Comparison of ENCODE assay signal across 1 cellular context in the genomic region with DNA sequence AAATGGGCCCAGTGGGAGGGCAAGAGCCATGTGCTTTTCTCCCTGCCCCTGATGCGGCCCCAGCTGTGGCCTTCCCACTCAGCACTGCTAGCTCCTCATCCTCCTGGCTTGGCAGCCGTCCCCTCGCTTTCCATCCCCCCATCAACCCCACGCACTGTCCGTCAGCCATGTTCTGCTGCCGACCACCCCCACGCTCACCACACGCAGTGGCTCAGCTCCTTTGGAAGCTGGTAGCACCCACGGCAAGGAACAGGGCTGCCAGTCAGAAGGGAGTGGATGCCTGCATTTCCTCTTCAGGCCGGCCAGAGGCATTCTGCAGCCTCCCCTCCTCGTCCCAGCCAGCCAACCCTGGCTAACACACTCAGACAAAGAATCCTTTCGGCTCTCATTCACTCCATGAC.
TF ChIP-seq lines count a peak whose summit lies in the region.

No MANE protein-coding gene starts in this region.

TF ChIP-seq in IMR-90, 13 proteins besides CTCF, POLR2A, EP300 and RAD21 (continued from another document):
- TF ChIP-seq, protein P1, sequence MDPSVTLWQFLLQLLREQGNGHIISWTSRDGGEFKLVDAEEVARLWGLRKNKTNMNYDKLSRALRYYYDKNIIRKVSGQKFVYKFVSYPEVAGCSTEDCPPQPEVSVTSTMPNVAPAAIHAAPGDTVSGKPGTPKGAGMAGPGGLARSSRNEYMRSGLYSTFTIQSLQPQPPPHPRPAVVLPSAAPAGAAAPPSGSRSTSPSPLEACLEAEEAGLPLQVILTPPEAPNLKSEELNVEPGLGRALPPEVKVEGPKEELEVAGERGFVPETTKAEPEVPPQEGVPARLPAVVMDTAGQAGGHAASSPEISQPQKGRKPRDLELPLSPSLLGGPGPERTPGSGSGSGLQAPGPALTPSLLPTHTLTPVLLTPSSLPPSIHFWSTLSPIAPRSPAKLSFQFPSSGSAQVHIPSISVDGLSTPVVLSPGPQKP (IDR thresholded peaks at IDR 0.05; ENCODE audit: borderline replicate concordance, low read depth, low read length), result no peak
- TF ChIP-seq MXI1 (IDR thresholded peaks at IDR 0.05; ENCODE audit: borderline replicate concordance, low read depth, low read length), result no peak
- no peak for TF ChIP-seq MAFK (IDR thresholded peaks at IDR 0.05; ENCODE audit: low read depth, low read length)
- TF ChIP-seq, protein P2, sequence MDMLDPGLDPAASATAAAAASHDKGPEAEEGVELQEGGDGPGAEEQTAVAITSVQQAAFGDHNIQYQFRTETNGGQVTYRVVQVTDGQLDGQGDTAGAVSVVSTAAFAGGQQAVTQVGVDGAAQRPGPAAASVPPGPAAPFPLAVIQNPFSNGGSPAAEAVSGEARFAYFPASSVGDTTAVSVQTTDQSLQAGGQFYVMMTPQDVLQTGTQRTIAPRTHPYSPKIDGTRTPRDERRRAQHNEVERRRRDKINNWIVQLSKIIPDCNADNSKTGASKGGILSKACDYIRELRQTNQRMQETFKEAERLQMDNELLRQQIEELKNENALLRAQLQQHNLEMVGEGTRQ (IDR thresholded peaks at IDR 0.05; ENCODE audit: low read depth, low read length), result no peak
- no peak for TF ChIP-seq RFX5 (IDR thresholded peaks at IDR 0.05; ENCODE audit: low read depth, low read length)
- no peak for TF ChIP-seq NFE2L2 (IDR thresholded peaks at IDR 0.05; ENCODE audit: low read depth, low read length)
- no peak for TF ChIP-seq RCOR1 (IDR thresholded peaks at IDR 0.05; ENCODE audit: insufficient replicate concordance, low read length)
- no peak for TF ChIP-seq CHD1 (IDR thresholded peaks at IDR 0.05; ENCODE audit: low read depth, low read length)
- TF ChIP-seq CEBPB (IDR thresholded peaks at IDR 0.05; ENCODE audit: low read depth, low read length), result no peak
